Comparison of ENCODE assay signal across 28 cellular contexts in the genomic region with DNA sequence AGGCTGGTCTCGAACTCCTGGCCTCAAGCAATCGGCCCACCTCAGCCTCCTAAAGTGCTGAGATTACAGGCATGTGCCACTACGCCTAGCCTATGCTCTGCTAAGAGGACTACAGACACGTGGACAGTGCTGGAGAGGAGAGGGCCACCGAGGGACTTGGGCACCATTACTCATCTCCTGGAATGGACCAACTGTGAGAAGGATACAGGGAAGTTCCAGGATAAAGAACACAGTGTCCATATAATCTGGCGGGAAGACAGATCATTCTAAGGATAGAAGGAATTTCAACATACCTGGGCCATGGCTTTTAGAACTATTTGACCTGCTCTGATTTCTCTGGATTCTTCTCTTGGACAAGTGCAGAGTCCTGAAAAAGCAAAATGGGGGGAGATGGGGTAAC. TPM values are rescaled to one million over a fixed set of nuclear protein-coding genes. Genes with fewer than 3 reads are reported as not detected.
DNase-seq lines count a peak whose midpoint lies in the region; ATAC-seq and TF ChIP-seq lines count a peak whose summit lies in the region.
"Had no signal": no experiment of that assay in that cellular context is flagged by ENCODE, and none has a peak within 500 bp of the region (broad histone marks: within the 10 kb centered on the region; RNA-seq: fewer than 3 reads in every experiment).

No MANE protein-coding gene starts in this region.

- no peak for TF ChIP-seq POLR2A in adrenal gland (IDR thresholded peaks at IDR 0.05)

- H3K4me3 ChIP-seq in fibroblast of mammary gland (ENCODE audit: control insufficient read depth, low read depth, low read length) = no peak overlapping the region
- H3K4me3 ChIP-seq in adrenal gland = no peak overlapping the region
- H3K4me3 ChIP-seq: BLaER1, GM12878 had no signal

- H3K27ac ChIP-seq in substantia nigra (ENCODE audit: low read depth, low read length, poor library complexity, severe bottlenecking) = peak overlapping the region; percentile 74
- no peak overlapping the region for H3K27ac ChIP-seq in adrenal gland
- H3K27ac ChIP-seq: BLaER1 had no signal

- ATAC-seq in GM21717 (IDR thresholded peaks at IDR 0.05; ENCODE audit: unreplicated experiment) = no peak
- ATAC-seq: GM12878 had no signal

- WGBS in adrenal gland, 4 donors = 89 to 97% (median 95%) methylated on average over 6 of the region's 6 CpGs

- peak; percentile 7 for DNase-seq in amniotic epithelial cell (ENCODE audit: low read depth)
- peak; percentile 52 for DNase-seq in fibroblast of mammary gland (ENCODE audit: low read depth)
- no peak for DNase-seq in substantia nigra (lab: John Stamatoyannopoulos, UW)
- DNase-seq in iPS-NIHi11 (ENCODE audit: low spot score) = no peak
- DNase-seq in adrenal gland = no peak
- DNase-seq in GM20000 (ENCODE audit: low spot score) = no peak
- DNase-seq: 8988T; ACHN; BE2C; C1 segment of cervical spinal cord; CD4-positive, alpha-beta memory T cell; CD4-positive, CD25-positive, alpha-beta regulatory T cell; CD8-positive, alpha-beta memory T cell; COR-L47; DMS 273 treated with DMSO at 0.1 percent for 48 hours; DMS153; DMS53; DMS79; DND-41; EL; GDM1 had no signal

- no peaks in the 10 kb centered on the region for H3K36me3 ChIP-seq in adrenal gland (replicated peaks in 1 of 2)
- H3K36me3 ChIP-seq: BE2C, BLaER1 had no signal

- H3K9me3 ChIP-seq in adrenal gland (replicated peaks in 1 of 3) = no peaks in the 10 kb centered on the region
- H3K9me3 ChIP-seq: BE2C, BLaER1 had no signal

- H3K27me3 ChIP-seq in adrenal gland = no peaks in the 10 kb centered on the region
- H3K27me3 ChIP-seq: BE2C, BLaER1 had no signal

- intact Hi-C loops in adrenal gland (cut with DNase I) = loop anchor here in 1 of 2 donors (10.0 kb wide), 1 partner anchor 283 kb away; the partner anchor contains the start of gene ZNF566

- no peaks in the 10 kb centered on the region for H3K4me1 ChIP-seq in adrenal gland (replicated peaks in 1 of 2)
- H3K4me1 ChIP-seq: BE2C had no signal

- TF ChIP-seq CTCF in fibroblast of mammary gland (conservative IDR thresholded peaks at IDR 0.05; ENCODE audit: control insufficient read depth, insufficient read depth, low read depth, low read length) (no peak), adrenal gland (IDR thresholded peaks at IDR 0.05) (no peak), GM20000 (IDR thresholded peaks at IDR 0.05; ENCODE audit: extremely low read depth, missing control alignments) (no peak)

RNA-seq across cellular contexts. Expression of gene ZNF565, which starts 12.8 kb away (rescaled TPM):
- total RNA-seq in adrenal gland = 1 to 10 TPM; 2.0 to 7.5 (median 4.0) TPM
- 1 to 10 TPM; 3.1 to 4.7 (median 3.5) TPM for polyA plus RNA-seq in adrenal gland

RNA-seq across cellular contexts. Expression of gene ZNF146, which starts 13.2 kb away (rescaled TPM):
- 100 to 1,000 TPM in 1 of 8 donors, 10 to 100 TPM in 7; 23.1 to 128 (median 40.7) TPM for total RNA-seq in adrenal gland
- 10 to 100 TPM; 20.7 to 62.5 (median 22.4) TPM for polyA plus RNA-seq in adrenal gland

RNA-seq across cellular contexts. Expression of gene COX7A1, which starts 49.4 kb away (rescaled TPM):
- 100 to 1,000 TPM in 4 of 8 donors, 10 to 100 TPM in 4; 20.4 to 163 (median 85.5) TPM for total RNA-seq in adrenal gland
- 100 to 1,000 TPM in 2 of 3 donors, 10 to 100 TPM in 1; 31.3 to 232 (median 187) TPM for polyA plus RNA-seq in adrenal gland
- total RNA-seq: A673; CD4-positive, alpha-beta memory T cell; CD4-positive, CD25-positive, alpha-beta regulatory T cell; CD8-positive, alpha-beta memory T cell; Daoy; G401; GM12878 had no signal
- polyA plus RNA-seq: CD14-positive monocyte; CD4-positive, alpha-beta memory T cell; CD4-positive, CD25-positive, alpha-beta regulatory T cell; CD8-positive, alpha-beta memory T cell; GM12878 had no signal

Comparison
In these comparisons a context has a peak if more than half of its experiments do, and no peak if none do; other contexts are left out.
1. DNase-seq: peak in amniotic epithelial cell (single experiment) and fibroblast of mammary gland (single experiment); none in substantia nigra (0 of 49), iPS-NIHi11 (single experiment), adrenal gland (0 of 7) and GM20000 (single experiment).